9 cellular contexts compared by ENCODE assay signal in genomic region chr5:72018158-72018803, GRCh38.
DNase-seq lines count a peak whose midpoint lies in the region; ATAC-seq lines count a peak whose summit lies in the region.
"Had no signal": no experiment of that assay in that cellular context is flagged by ENCODE, and none has a peak within 500 bp of the region (broad histone marks: within the 10 kb centered on the region; RNA-seq: fewer than 3 reads in every experiment).

No MANE protein-coding gene starts in this region.

- no peak overlapping the region for H3K27ac Mint-ChIP-seq in activated naive CD8-positive, alpha-beta T cell treated with anti-CD3 and anti-CD28 coated beads, Interleukin-2, amount 50 U/mL, for 24 hours
- H3K27ac Mint-ChIP-seq: activated naive CD4-positive, alpha-beta T cell treated with anti-CD3 and anti-CD28 coated beads, Interleukin-2, amount 50 U/mL, for 24 hours had no signal

- H3K36me3 Mint-ChIP-seq in activated naive CD8-positive, alpha-beta T cell treated with anti-CD3 and anti-CD28 coated beads, Interleukin-2, amount 50 U/mL, for 24 hours (ENCODE audit: low read depth) = no peaks in the 10 kb centered on the region
- H3K36me3 Mint-ChIP-seq: activated naive CD4-positive, alpha-beta T cell treated with anti-CD3 and anti-CD28 coated beads, Interleukin-2, amount 50 U/mL, for 24 hours had no signal

- ATAC-seq in HG03354 (IDR thresholded peaks at IDR 0.05; ENCODE audit: poor library complexity, severe bottlenecking, unreplicated experiment) (peak; percentile 74), HG03342 (IDR thresholded peaks at IDR 0.05; ENCODE audit: unreplicated experiment) (no peak), GM19023 (IDR thresholded peaks at IDR 0.05; ENCODE audit: unreplicated experiment) (no peak)
- peak; percentile 66 for ATAC-seq in activated naive CD8-positive, alpha-beta T cell treated with anti-CD3 and anti-CD28 coated beads, Interleukin-2, amount 50 U/mL, for 24 hours

- H3K27me3 Mint-ChIP-seq in activated naive CD8-positive, alpha-beta T cell treated with anti-CD3 and anti-CD28 coated beads, Interleukin-2, amount 50 U/mL, for 24 hours = peaks cover 23% of the 10 kb centered on the region
- H3K27me3 Mint-ChIP-seq: activated naive CD4-positive, alpha-beta T cell treated with anti-CD3 and anti-CD28 coated beads, Interleukin-2, amount 50 U/mL, for 24 hours had no signal

- peak; percentile 52 for DNase-seq in EL
- peak; percentile 31 for DNase-seq in SKM-1 treated with dmso at 0.1 percent for 144 hours (lab: John Stamatoyannopoulos, UW; ENCODE audit: unreplicated experiment)
- DNase-seq in activated naive CD8-positive, alpha-beta T cell treated with anti-CD3 and anti-CD28 coated beads, Interleukin-2, amount 50 U/mL, for 24 hours = peak; percentile 72
- peak; percentile 80 for DNase-seq in iPS-NIHi11 (ENCODE audit: low spot score)
- DNase-seq in stimulated activated CD4-positive, alpha-beta T cell treated with anti-CD3 and anti-CD28 coated beads, TNF-alpha, amount 100 ng/mL, for 24 hours (ENCODE audit: low read depth in 3 of 3) = peak; percentile 38 to 66 (median 52)

- H3K4me3 Mint-ChIP-seq in activated naive CD8-positive, alpha-beta T cell treated with anti-CD3 and anti-CD28 coated beads, Interleukin-2, amount 50 U/mL, for 24 hours = no peak overlapping the region
- H3K4me3 Mint-ChIP-seq: activated naive CD4-positive, alpha-beta T cell treated with anti-CD3 and anti-CD28 coated beads, Interleukin-2, amount 50 U/mL, for 24 hours had no signal

- H3K4me1 Mint-ChIP-seq in activated naive CD8-positive, alpha-beta T cell treated with anti-CD3 and anti-CD28 coated beads, Interleukin-2, amount 50 U/mL, for 24 hours = no peaks in the 10 kb centered on the region
- H3K4me1 Mint-ChIP-seq: activated naive CD4-positive, alpha-beta T cell treated with anti-CD3 and anti-CD28 coated beads, Interleukin-2, amount 50 U/mL, for 24 hours had no signal

- H3K9me3 Mint-ChIP-seq in activated naive CD8-positive, alpha-beta T cell treated with anti-CD3 and anti-CD28 coated beads, Interleukin-2, amount 50 U/mL, for 24 hours = no peaks in the 10 kb centered on the region
- H3K9me3 Mint-ChIP-seq: activated naive CD4-positive, alpha-beta T cell treated with anti-CD3 and anti-CD28 coated beads, Interleukin-2, amount 50 U/mL, for 24 hours had no signal

Comparison
In these comparisons a context has a peak if more than half of its experiments do, and no peak if none do; other contexts are left out.
1. ATAC-seq: peak in HG03354 (single experiment) and activated naive CD8-positive, alpha-beta T cell treated with anti-CD3 and anti-CD28 coated beads, Interleukin-2, amount 50 U/mL, for 24 hours (single experiment); none in HG03342 (single experiment) and GM19023 (single experiment).
2. Peak in every context shown above with its lines, with median percentiles within 50 percentile points of each other: DNase-seq.